ENCODE assay signal across 8 cellular contexts in the genomic region with DNA sequence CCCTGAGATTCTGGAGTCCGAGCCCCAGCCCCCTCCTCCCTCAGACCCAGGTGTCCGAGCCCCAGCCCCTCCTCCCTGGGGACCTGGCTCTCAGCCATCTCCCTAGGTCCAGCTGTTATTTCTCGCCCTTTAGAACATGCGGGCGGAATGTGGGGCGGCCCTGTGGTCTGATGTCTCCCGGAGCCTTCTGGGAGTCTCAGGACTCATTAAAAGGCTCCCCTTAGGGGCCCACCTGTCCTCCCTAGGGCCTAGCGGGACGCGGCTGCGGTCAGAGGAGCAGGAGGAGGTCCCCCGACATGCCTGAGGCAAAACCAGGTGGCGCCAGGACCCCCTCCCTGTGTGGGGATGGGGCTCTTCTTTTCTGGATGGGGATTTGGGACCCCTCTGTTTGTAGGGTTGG. TPM values are rescaled to one million over a fixed set of nuclear protein-coding genes. Genes with fewer than 3 reads are reported as not detected.
DNase-seq lines count a peak whose midpoint lies in the region; ATAC-seq and TF ChIP-seq lines count a peak whose summit lies in the region.

A gene (plus strand): TSS at position 235 of the 400 bp plus-strand sequence. CDS start 62 bp downstream, at position 297.

- intact Hi-C loops in breast epithelium (cut with DNase I; ENCODE audit: low total_unique reads) = no loop called here

- DNase-seq in BE2C (no peak), breast epithelium (ENCODE audit: low spot score in 2 of 2) (no peak), myocyte (ENCODE audit: low read depth) (peak; percentile 97), NCI-H1105 treated with DMSO at 0.1 percent for 48 hours (lab: John Stamatoyannopoulos, UW) (no peak)
- no peak for DNase-seq in NK-92 treated with Interleukin-12 subunit alpha and Interleukin-12 subunit beta, amount 100 ng/mL, for 24 hours (lab: John Stamatoyannopoulos, UW)

- H3K27ac ChIP-seq in HUES48 (ENCODE audit: low read depth, low read length) = peak within 1 kb of the TSS; percentile 86
- peak within 1 kb of the TSS; percentile 74 to 81 for H3K27ac ChIP-seq in breast epithelium

- peak within 1 kb of the TSS; percentile 22; the same call in 1 of the 2 replicates for H3K9ac ChIP-seq in HUES48 (ENCODE audit: low read depth, low read length)

- TF ChIP-seq CTCF in BE2C (IDR thresholded peaks at IDR 0.05; ENCODE audit: low read depth, low read length) (no peak), breast epithelium (IDR thresholded peaks at IDR 0.05) (no peak)

- peak within 1 kb of the TSS; percentile 53 for H3K4me3 ChIP-seq in BE2C (ENCODE audit: low read depth, low read length)
- peak within 1 kb of the TSS; percentile 69 for H3K4me3 ChIP-seq in HUES48 (ENCODE audit: low read depth, low read length)
- H3K4me3 ChIP-seq in breast epithelium = peak within 1 kb of the TSS; percentile 49 to 80 (median 72)

- no peak for ATAC-seq in HG03469 (IDR thresholded peaks at IDR 0.05; ENCODE audit: unreplicated experiment)
- no peak for ATAC-seq in GM21737 (IDR thresholded peaks at IDR 0.05; ENCODE audit: unreplicated experiment)

- H3K27me3 ChIP-seq in BE2C = no peaks in the 10 kb centered on the region
- peaks cover 12% of the 10 kb centered on the region for H3K27me3 ChIP-seq in HUES48 (ENCODE audit: control insufficient read depth, insufficient read depth, low read length)
- H3K27me3 ChIP-seq in breast epithelium = peaks cover 0 to 4% of the 10 kb centered on the region in 2 donors

- H3K4me1 ChIP-seq in BE2C = peaks cover 7% of the 10 kb centered on the region
- peaks cover 10% of the 10 kb centered on the region for H3K4me1 ChIP-seq in HUES48 (ENCODE audit: control insufficient read depth, insufficient read depth, low read length)
- peaks cover 0 to 4% of the 10 kb centered on the region in 2 donors for H3K4me1 ChIP-seq in breast epithelium

- H3K36me3 ChIP-seq in BE2C (no peaks in the 10 kb centered on the region), HUES48 (ENCODE audit: control insufficient read depth, insufficient read depth, low read length) (no peaks in the 10 kb centered on the region), breast epithelium (no peaks in the 10 kb centered on the region)

- H3K9me3 ChIP-seq in BE2C = no peaks in the 10 kb centered on the region
- H3K9me3 ChIP-seq in HUES48 (ENCODE audit: control insufficient read depth, insufficient read depth, low read length) = no peaks in the 10 kb centered on the region
- no peaks in the 10 kb centered on the region for H3K9me3 ChIP-seq in breast epithelium

- no peak for TF ChIP-seq POLR2A in breast epithelium (IDR thresholded peaks at IDR 0.05)

RNA-seq across cellular contexts. Expression of the gene that starts here (rescaled TPM):
- polyA plus RNA-seq in BE2C (2012; ENCODE audit: insufficient read depth, insufficient read length, low read depth) = not detected
- under 1 TPM in 1 of 3 donors, not detected in 2; under 0.01 TPM for total RNA-seq in breast epithelium
- total RNA-seq in myocyte = 65.8 and 124 TPM in 2 replicates
- polyA plus RNA-seq in myocyte (2012) = 10.1 TPM

Comparison
In these comparisons a context has a peak if more than half of its experiments do, and no peak if none do; other contexts are left out.
1. RNA of the gene that starts here (total RNA-seq): 65.8 to 124 TPM in myocyte; under 0.01 TPM in breast epithelium; every median in the first group is over 10 times any median in the second.
2. Peak in every context shown above with its lines, with median percentiles within 50 percentile points of each other: H3K4me3 ChIP-seq.